ENCODE assay signal across 9 cellular contexts in genomic region chr6:225121-225721, GRCh38.
A peak's percentile ranks its signal among the peaks of the same experiment; 100 is the strongest.
DNase-seq lines count a peak whose midpoint lies in the region; ATAC-seq lines count a peak whose summit lies in the region.
"Had no signal": no experiment of that assay in that cellular context is flagged by ENCODE, and none has a peak within 500 bp of the region (broad histone marks: within the 10 kb centered on the region; RNA-seq: fewer than 3 reads in every experiment).

No MANE protein-coding gene starts in this region.

- peak; percentile 59 to 61 for DNase-seq in activated CD4-positive, alpha-beta T cell treated with anti-CD3 and anti-CD28 coated beads, Interleukin-2, amount 50 U/mL, for 4 hours
- DNase-seq in epithelial cell of prostate (ENCODE audit: low read depth, low spot score) (peak; percentile 85), NCI-H1105 (lab: John Stamatoyannopoulos, UW) (no peak)
- peak; percentile 66 to 76 for DNase-seq in stimulated activated CD8-positive, alpha-beta memory T cell treated with anti-CD3 and anti-CD28 coated beads, Interleukin-15, amount 100 ng/mL, for 48 hours (ENCODE audit: low read depth in 2 of 2)

- peak overlapping the region; percentile 96 for H3K27ac ChIP-seq in epithelial cell of prostate
- H3K27ac ChIP-seq: VCaP had no signal

- ATAC-seq in GM21825 (IDR thresholded peaks at IDR 0.05; ENCODE audit: unreplicated experiment): peak; percentile 18
- no peak for ATAC-seq in GM21360 (IDR thresholded peaks at IDR 0.05; ENCODE audit: unreplicated experiment)
- ATAC-seq in HG02981 (IDR thresholded peaks at IDR 0.05; ENCODE audit: unreplicated experiment): no peak
- ATAC-seq in GM18858 (IDR thresholded peaks at IDR 0.05; ENCODE audit: unreplicated experiment): no peak
